Comparison of ENCODE assay signal across 9 cellular contexts in the genomic region with DNA sequence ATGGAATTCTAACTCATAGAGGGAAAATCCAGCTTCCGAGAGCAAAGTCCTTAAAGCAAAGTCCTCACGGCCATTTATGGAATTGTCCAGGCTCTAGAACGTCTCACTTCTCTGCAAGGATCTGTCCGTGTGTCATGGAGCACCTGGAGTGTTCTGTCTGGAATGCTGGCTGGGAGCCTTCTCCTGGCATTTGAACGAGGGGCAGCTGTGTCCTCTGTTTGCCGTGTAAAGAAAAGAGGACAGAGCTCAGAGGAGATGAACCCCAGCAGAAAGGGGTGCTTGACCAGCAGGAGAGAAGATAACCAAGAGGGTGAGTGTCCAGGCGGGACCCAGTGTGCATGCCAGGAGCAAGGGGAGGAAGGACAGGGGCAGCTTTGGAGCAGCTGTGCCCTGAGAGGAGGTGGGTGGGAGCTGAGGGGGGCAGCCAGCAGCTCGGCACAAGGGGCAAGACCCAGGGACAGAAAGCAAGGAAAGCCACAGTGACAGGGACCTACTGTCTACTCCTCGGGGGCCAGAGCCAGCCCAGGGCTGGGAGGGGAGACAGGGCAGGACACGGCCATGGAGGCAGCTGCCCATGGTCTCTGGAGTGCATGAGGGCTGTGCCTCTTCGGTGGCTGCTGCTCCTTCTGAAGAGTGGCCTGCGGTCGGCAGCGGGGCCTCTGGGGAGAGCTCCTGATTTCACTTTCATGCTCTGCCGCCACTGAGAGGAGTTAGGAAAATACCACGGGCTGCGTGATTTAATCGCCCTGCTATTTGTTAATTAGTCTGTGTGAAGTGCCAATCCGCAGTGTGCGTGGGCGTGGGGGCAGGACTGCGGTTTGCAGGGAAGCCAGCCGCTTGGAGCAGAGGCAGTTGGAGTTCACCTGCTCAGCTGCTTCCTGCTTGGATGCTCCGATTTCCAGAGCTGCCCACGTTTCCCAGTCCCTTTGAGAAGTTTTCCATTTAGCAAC.
DNase-seq lines count a peak whose midpoint lies in the region; ATAC-seq, FAIRE-seq and TF ChIP-seq lines count a peak whose summit lies in the region.
"Had no signal": no experiment of that assay in that cellular context is flagged by ENCODE, and none has a peak within 500 bp of the region (broad histone marks: within the 10 kb centered on the region; RNA-seq: fewer than 3 reads in every experiment).

No MANE protein-coding gene starts in this region.

- H3K9me1 ChIP-seq in endothelial cell of umbilical vein (replicated peaks; ENCODE audit: control insufficient read depth, extremely low read depth, insufficient read depth, low read length), result no peaks in the 10 kb centered on the region

- peaks cover 0 to 5% (median 0%) of the 10 kb centered on the region in 3 donors for H3K4me1 Mint-ChIP-seq in CD8-positive, alpha-beta memory T cell

- H3K9ac ChIP-seq in endothelial cell of umbilical vein (replicated peaks; ENCODE audit: extremely low read depth, insufficient read depth, low read length), result no peak overlapping the region

- peak; percentile 97 for DNase-seq in HT-29 (ENCODE audit: low spot score)
- DNase-seq in NOMO-1 treated with dmso at 0.1 percent for 144 hours (lab: John Stamatoyannopoulos, UW; ENCODE audit: unreplicated experiment), result peak; percentile 16
- DNase-seq in endothelial cell of umbilical vein (ENCODE audit: low read depth, low spot score), result no peak
- peak; percentile 83 for DNase-seq in retinal pigment epithelial cell (ENCODE audit: low read depth)
- DNase-seq in NCI-H1930 (lab: John Stamatoyannopoulos, UW), result no peak
- DNase-seq in GM13977 (ENCODE audit: low spot score), result no peak
- DNase-seq in CD8-positive, alpha-beta memory T cell, result no peak

- peaks cover 5 to 13% of the 10 kb centered on the region in 2 donors for H3K27me3 Mint-ChIP-seq in CD8-positive, alpha-beta memory T cell

- POLR2A ChIA-PET in endothelial cell of umbilical vein (lab: Charles Lee), result interaction anchor here (0.6 kb wide), 1 partner anchor 680 kb away, joined by 4 read pairs; no protein-coding TSS in a partner anchor
- POLR2A ChIA-PET in CD8-positive, alpha-beta memory T cell (lab: Charles Lee), result no interaction called here

- dilution Hi-C loops in endothelial cell of umbilical vein (cut with MboI; ENCODE audit: extremely low pct_ligation_motif_present, low sequenced_read_pairs), result no loop called here

- no peaks in the 10 kb centered on the region for H3K9me3 ChIP-seq in endothelial cell of umbilical vein (replicated peaks; ENCODE audit: control insufficient read depth, insufficient read depth, low read length)
- H3K9me3 ChIP-seq in CD8-positive, alpha-beta memory T cell (ENCODE audit: low read length), result no peaks in the 10 kb centered on the region

- no peak overlapping the region for H2AFZ ChIP-seq in endothelial cell of umbilical vein (ENCODE audit: low read depth, low read length)

- peak overlapping the region in 1 of 8 donors; percentile 52 for H3K27ac Mint-ChIP-seq in CD8-positive, alpha-beta memory T cell

- intact Hi-C loops in endothelial cell of umbilical vein (cut with micrococcal nuclease), result loop anchor here (1.0 kb wide), 2 partner anchors 10 to 42 kb away; no protein-coding TSS in a partner anchor

- H4K20me1 ChIP-seq in endothelial cell of umbilical vein (replicated peaks; ENCODE audit: control insufficient read depth, extremely low read depth, insufficient read depth, low read length), result no peaks in the 10 kb centered on the region

- peak overlapping the region in 1 of 7 donors; percentile 17 for H3K4me3 Mint-ChIP-seq in CD8-positive, alpha-beta memory T cell

- no peaks in the 10 kb centered on the region for H3K27me3 ChIP-seq in endothelial cell of umbilical vein (ENCODE audit: control insufficient read depth in 2 of 2, insufficient read depth in 2 of 2, low read length in 2 of 2)
- H3K27me3 ChIP-seq in CD8-positive, alpha-beta memory T cell (ENCODE audit: insufficient read depth, low read length, poor library complexity, severe bottlenecking), result no peaks in the 10 kb centered on the region

- H3K4me3 ChIP-seq in endothelial cell of umbilical vein (replicated peaks in 1 of 3; ENCODE audit: insufficient read depth in 1 of 3, low read depth in 1 of 3, low read length in 3 of 3), result no peak overlapping the region
- no peak overlapping the region for H3K4me3 ChIP-seq in retinal pigment epithelial cell (ENCODE audit: low read length)
- no peak overlapping the region for H3K4me3 ChIP-seq in CD8-positive, alpha-beta memory T cell (ENCODE audit: low read length)

- H3K36me3 Mint-ChIP-seq in CD8-positive, alpha-beta memory T cell, result no peaks in the 10 kb centered on the region

- TF ChIP-seq POLR2A in endothelial cell of umbilical vein (IDR thresholded peaks at IDR 0.05; ENCODE audit: low read depth, low read length), result no peak

- peaks cover 0 to 5% (median 0%) of the 10 kb centered on the region in 5 donors for H3K9me3 Mint-ChIP-seq in CD8-positive, alpha-beta memory T cell

- no peaks in the 10 kb centered on the region for H3K36me3 ChIP-seq in endothelial cell of umbilical vein (ENCODE audit: control insufficient read depth in 2 of 2, extremely low read depth in 1 of 2, insufficient read depth in 2 of 2, low read length in 2 of 2)
- H3K36me3 ChIP-seq in CD8-positive, alpha-beta memory T cell (ENCODE audit: insufficient read depth, low read length), result no peaks in the 10 kb centered on the region

- H3K4me2 ChIP-seq in endothelial cell of umbilical vein (ENCODE audit: insufficient read depth, low read length), result no peak overlapping the region

- no peaks in the 10 kb centered on the region for H3K79me2 ChIP-seq in endothelial cell of umbilical vein (ENCODE audit: control insufficient read depth, insufficient read depth, low read length)

- in situ Hi-C loops in GM13977 (cut with MboI; ENCODE audit: low pct_unique_long_range_greater_than_20kb, low sequenced_read_pairs, unreplicated experiment), result no loop called here

- FAIRE-seq in endothelial cell of umbilical vein (lab: Jason Lieb, UNC), result no peak

- TF ChIP-seq CTCF in endothelial cell of umbilical vein (IDR thresholded peaks at IDR 0.05; ENCODE audit: extremely low read depth in 1 of 2, insufficient read depth in 1 of 2, low read depth in 1 of 2, low read length in 2 of 2) (no peak), retinal pigment epithelial cell (conservative IDR thresholded peaks at IDR 0.05; ENCODE audit: low read depth, low read length) (no peak), GM13977 (IDR thresholded peaks at IDR 0.05; ENCODE audit: extremely low read depth, insufficient read depth, missing control alignments) (no peak)

- CTCF ChIA-PET in endothelial cell of umbilical vein (lab: Charles Lee), result interaction anchor here (0.7 to 1.1 kb wide), 3 partner anchors 10 to 11 kb away, joined by 3 read pairs; no protein-coding TSS in a partner anchor
- CTCF ChIA-PET in CD8-positive, alpha-beta memory T cell (lab: Charles Lee), result interaction anchor here (1.1 kb wide), 1 partner anchor 9 kb away, joined by 4 read pairs; no protein-coding TSS in a partner anchor

- peaks cover 3% of the 10 kb centered on the region for H3K4me1 ChIP-seq in endothelial cell of umbilical vein (ENCODE audit: control insufficient read depth, extremely low read depth, insufficient read depth, low read length)
- no peaks in the 10 kb centered on the region for H3K4me1 ChIP-seq in CD8-positive, alpha-beta memory T cell (ENCODE audit: insufficient read depth, low read length)

- peak overlapping the region; percentile 53 for H3K27ac ChIP-seq in endothelial cell of umbilical vein (ENCODE audit: insufficient read depth, low read depth, low read length)
- H3K27ac ChIP-seq in CD8-positive, alpha-beta memory T cell (ENCODE audit: low read depth, low read length), result no peak overlapping the region
- H3K27ac ChIP-seq: VCaP had no signal

- ATAC-seq in HG02588 (IDR thresholded peaks at IDR 0.05; ENCODE audit: unreplicated experiment), result no peak

- no TSS peak for BruUV-seq in endothelial cell of umbilical vein (replicated peaks; lab: Mats Ljungman, UMichigan)

TF ChIP-seq in endothelial cell of umbilical vein, 7 proteins besides CTCF, POLR2A, EP300 and RAD21:
- no peak for TF ChIP-seq EZH2 (IDR thresholded peaks at IDR 0.05; ENCODE audit: borderline replicate concordance, low read depth, low read length, severe bottlenecking)
- TF ChIP-seq GATA2 (IDR thresholded peaks at IDR 0.05; ENCODE audit: insufficient read depth, insufficient read length, low read depth, low read length), result no peak

Comparison
In these comparisons a context has a peak if more than half of its experiments do, and no peak if none do; other contexts are left out.
1. DNase-seq: peak in HT-29 (single experiment), NOMO-1 treated with dmso at 0.1 percent for 144 hours (single experiment) and retinal pigment epithelial cell (single experiment); none in endothelial cell of umbilical vein (single experiment), NCI-H1930 (0 of 2), GM13977 (single experiment) and CD8-positive, alpha-beta memory T cell (0 of 5).